Comparison of ENCODE assay signal across 8 cellular contexts in genomic region chr6:110476046-110476849, GRCh38. TPM values are rescaled to one million over a fixed set of nuclear protein-coding genes. Genes with fewer than 3 reads are reported as not detected.
DNase-seq lines count a peak whose midpoint lies in the region; ATAC-seq and TF ChIP-seq lines count a peak whose summit lies in the region.
"Had no signal": no experiment of that assay in that cellular context is flagged by ENCODE, and none has a peak within 500 bp of the region (broad histone marks: within the 10 kb centered on the region; RNA-seq: fewer than 3 reads in every experiment).

SLC22A16 (minus strand) TSS chr6:110476613; CDS start chr6:110476574, 39 bp downstream.

- WGBS in endodermal cell (ENCODE audit: insufficient coverage in 1 of 2, insufficient read length in 1 of 2), 2 experiments: 70 to 78% methylated on average over 32 to 84 of the region's 85 CpGs

- H3K9me3 Mint-ChIP-seq in endodermal cell: peaks cover 23% of the 10 kb centered on the region

- H3K9me3 ChIP-seq in skeletal muscle satellite cell (replicated peaks; ENCODE audit: low read length) (peaks cover 3% of the 10 kb centered on the region), endodermal cell (ENCODE audit: control insufficient read depth, low read length) (peaks cover 12% of the 10 kb centered on the region)

- H3K4me1 ChIP-seq in skeletal muscle satellite cell (ENCODE audit: control insufficient read depth, insufficient read depth, low read length): no peaks in the 10 kb centered on the region
- no peaks in the 10 kb centered on the region for H3K4me1 ChIP-seq in endodermal cell (ENCODE audit: control insufficient read depth, insufficient read depth, low read length)

- H3K9ac ChIP-seq in skeletal muscle satellite cell (ENCODE audit: low read depth, low read length) (no peak within 1 kb of the TSS), endodermal cell (ENCODE audit: extremely low read depth, low read length, poor library complexity, severe bottlenecking) (no peak within 1 kb of the TSS)

- H3K4me3 ChIP-seq in H7 (ENCODE audit: insufficient read depth, low read depth, low read length): peak within 1 kb of the TSS; percentile 16; the same call in 1 of the 2 replicates
- peak within 1 kb of the TSS; percentile 61 for H3K4me3 ChIP-seq in skeletal muscle satellite cell (ENCODE audit: low read length)
- no peak within 1 kb of the TSS for H3K4me3 ChIP-seq in endodermal cell (ENCODE audit: low read length)

- no peaks in the 10 kb centered on the region for H3K4me1 Mint-ChIP-seq in endodermal cell

- peak within 1 kb of the TSS; percentile 79 for H3K4me2 ChIP-seq in skeletal muscle satellite cell (ENCODE audit: low read length)

- H3K27ac Mint-ChIP-seq in endodermal cell: no peak within 1 kb of the TSS

- peak; percentile 83 for ATAC-seq in SK-N-SH treated with all-trans-retinoic acid at 6 μM for 48 hours
- no peak for ATAC-seq in HG03521 (IDR thresholded peaks at IDR 0.05; ENCODE audit: unreplicated experiment)

- no peaks in the 10 kb centered on the region for H3K36me3 Mint-ChIP-seq in endodermal cell (ENCODE audit: low read depth)

- H3K27me3 Mint-ChIP-seq in endodermal cell (ENCODE audit: insufficient read depth): peaks cover 12% of the 10 kb centered on the region

- H3K36me3 ChIP-seq in H7 (replicated peaks; ENCODE audit: control insufficient read depth, insufficient read depth, low read length) (no peaks in the 10 kb centered on the region), skeletal muscle satellite cell (ENCODE audit: insufficient read depth, low read length) (no peaks in the 10 kb centered on the region), endodermal cell (ENCODE audit: control insufficient read depth, insufficient read depth, low read length) (no peaks in the 10 kb centered on the region)

- H3K27ac ChIP-seq in endodermal cell (ENCODE audit: low read depth, low read length) (no peak within 1 kb of the TSS), substantia nigra (ENCODE audit: low read depth, low read length, poor library complexity, severe bottlenecking) (no peak within 1 kb of the TSS)

- H3K27me3 ChIP-seq in H7 (ENCODE audit: control insufficient read depth, insufficient read depth, low read length) (no peaks in the 10 kb centered on the region), skeletal muscle satellite cell (ENCODE audit: control insufficient read depth, insufficient read depth, low read length) (peaks cover 55% of the 10 kb centered on the region), endodermal cell (ENCODE audit: control insufficient read depth, insufficient read depth, low read length, poor library complexity, severe bottlenecking) (peaks cover 8% of the 10 kb centered on the region)

- DNase-seq in H7: peak; percentile 60
- peak; percentile 15 for DNase-seq in germinal center (ENCODE audit: low spot score)
- no peak for DNase-seq in endodermal cell
- DNase-seq in substantia nigra (lab: John Stamatoyannopoulos, UW): no peak
- DNase-seq: NCI-H526 treated with DMSO at 0.1 percent for 48 hours had no signal

- TF ChIP-seq CTCF in endodermal cell (conservative IDR thresholded peaks at IDR 0.05): no peak

- no peak within 1 kb of the TSS for H3K4me3 Mint-ChIP-seq in endodermal cell

TF ChIP-seq in SK-N-SH treated with all-trans-retinoic acid at 6 μM for 48 hours, 23 proteins besides CTCF, POLR2A, EP300 and RAD21:
- TF ChIP-seq, protein P1, sequence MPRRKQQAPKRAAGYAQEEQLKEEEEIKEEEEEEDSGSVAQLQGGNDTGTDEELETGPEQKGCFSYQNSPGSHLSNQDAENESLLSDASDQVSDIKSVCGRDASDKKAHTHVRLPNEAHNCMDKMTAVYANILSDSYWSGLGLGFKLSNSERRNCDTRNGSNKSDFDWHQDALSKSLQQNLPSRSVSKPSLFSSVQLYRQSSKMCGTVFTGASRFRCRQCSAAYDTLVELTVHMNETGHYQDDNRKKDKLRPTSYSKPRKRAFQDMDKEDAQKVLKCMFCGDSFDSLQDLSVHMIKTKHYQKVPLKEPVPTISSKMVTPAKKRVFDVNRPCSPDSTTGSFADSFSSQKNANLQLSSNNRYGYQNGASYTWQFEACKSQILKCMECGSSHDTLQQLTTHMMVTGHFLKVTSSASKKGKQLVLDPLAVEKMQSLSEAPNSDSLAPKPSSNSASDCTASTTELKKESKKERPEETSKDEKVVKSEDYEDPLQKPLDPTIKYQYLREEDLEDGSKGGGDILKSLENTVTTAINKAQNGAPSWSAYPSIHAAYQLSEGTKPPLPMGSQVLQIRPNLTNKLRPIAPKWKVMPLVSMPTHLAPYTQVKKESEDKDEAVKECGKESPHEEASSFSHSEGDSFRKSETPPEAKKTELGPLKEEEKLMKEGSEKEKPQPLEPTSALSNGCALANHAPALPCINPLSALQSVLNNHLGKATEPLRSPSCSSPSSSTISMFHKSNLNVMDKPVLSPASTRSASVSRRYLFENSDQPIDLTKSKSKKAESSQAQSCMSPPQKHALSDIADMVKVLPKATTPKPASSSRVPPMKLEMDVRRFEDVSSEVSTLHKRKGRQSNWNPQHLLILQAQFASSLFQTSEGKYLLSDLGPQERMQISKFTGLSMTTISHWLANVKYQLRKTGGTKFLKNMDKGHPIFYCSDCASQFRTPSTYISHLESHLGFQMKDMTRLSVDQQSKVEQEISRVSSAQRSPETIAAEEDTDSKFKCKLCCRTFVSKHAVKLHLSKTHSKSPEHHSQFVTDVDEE (CRISPR knock-in tag; IDR thresholded peaks at IDR 0.05): no peak
- TF ChIP-seq ZFP30 (CRISPR knock-in tag; IDR thresholded peaks at IDR 0.05) (no peak), BACH2 (CRISPR knock-in tag; IDR thresholded peaks at IDR 0.05; ENCODE audit: borderline replicate concordance) (no peak), CSDC2 (CRISPR knock-in tag; IDR thresholded peaks at IDR 0.05) (no peak), TOX (CRISPR knock-in tag; IDR thresholded peaks at IDR 0.05; ENCODE audit: borderline replicate concordance) (no peak), ZNF565 (CRISPR knock-in tag; conservative IDR thresholded peaks at IDR 0.05; ENCODE audit: low read depth) (no peak), SNAI2 (CRISPR knock-in tag; IDR thresholded peaks at IDR 0.05) (no peak), GLIS3 (CRISPR knock-in tag; IDR thresholded peaks at IDR 0.05) (no peak), ZNF70 (CRISPR knock-in tag; IDR thresholded peaks at IDR 0.05) (no peak), ISL1 (CRISPR knock-in tag; IDR thresholded peaks at IDR 0.05) (no peak), ZC3H10 (CRISPR knock-in tag; IDR thresholded peaks at IDR 0.05) (no peak), PPARA (CRISPR knock-in tag; IDR thresholded peaks at IDR 0.05; ENCODE audit: borderline replicate concordance) (no peak), OSR1 (CRISPR knock-in tag; IDR thresholded peaks at IDR 0.05) (no peak), RARB (CRISPR knock-in tag; IDR thresholded peaks at IDR 0.05) (no peak), ESRRG (CRISPR knock-in tag; IDR thresholded peaks at IDR 0.05) (no peak)
- TF ChIP-seq, protein P2, sequence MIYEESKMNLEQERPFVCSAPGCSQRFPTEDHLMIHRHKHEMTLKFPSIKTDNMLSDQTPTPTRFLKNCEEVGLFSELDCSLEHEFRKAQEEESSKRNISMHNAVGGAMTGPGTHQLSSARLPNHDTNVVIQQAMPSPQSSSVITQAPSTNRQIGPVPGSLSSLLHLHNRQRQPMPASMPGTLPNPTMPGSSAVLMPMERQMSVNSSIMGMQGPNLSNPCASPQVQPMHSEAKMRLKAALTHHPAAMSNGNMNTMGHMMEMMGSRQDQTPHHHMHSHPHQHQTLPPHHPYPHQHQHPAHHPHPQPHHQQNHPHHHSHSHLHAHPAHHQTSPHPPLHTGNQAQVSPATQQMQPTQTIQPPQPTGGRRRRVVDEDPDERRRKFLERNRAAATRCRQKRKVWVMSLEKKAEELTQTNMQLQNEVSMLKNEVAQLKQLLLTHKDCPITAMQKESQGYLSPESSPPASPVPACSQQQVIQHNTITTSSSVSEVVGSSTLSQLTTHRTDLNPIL (CRISPR knock-in tag; IDR thresholded peaks at IDR 0.05; ENCODE audit: low read depth): no peak
- TF ChIP-seq, protein P3, sequence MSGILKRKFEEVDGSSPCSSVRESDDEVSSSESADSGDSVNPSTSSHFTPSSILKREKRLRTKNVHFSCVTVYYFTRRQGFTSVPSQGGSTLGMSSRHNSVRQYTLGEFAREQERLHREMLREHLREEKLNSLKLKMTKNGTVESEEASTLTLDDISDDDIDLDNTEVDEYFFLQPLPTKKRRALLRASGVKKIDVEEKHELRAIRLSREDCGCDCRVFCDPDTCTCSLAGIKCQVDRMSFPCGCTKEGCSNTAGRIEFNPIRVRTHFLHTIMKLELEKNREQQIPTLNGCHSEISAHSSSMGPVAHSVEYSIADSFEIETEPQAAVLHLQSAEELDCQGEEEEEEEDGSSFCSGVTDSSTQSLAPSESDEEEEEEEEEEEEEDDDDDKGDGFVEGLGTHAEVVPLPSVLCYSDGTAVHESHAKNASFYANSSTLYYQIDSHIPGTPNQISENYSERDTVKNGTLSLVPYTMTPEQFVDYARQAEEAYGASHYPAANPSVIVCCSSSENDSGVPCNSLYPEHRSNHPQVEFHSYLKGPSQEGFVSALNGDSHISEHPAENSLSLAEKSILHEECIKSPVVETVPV (CRISPR knock-in tag; IDR thresholded peaks at IDR 0.05): no peak

RNA-seq across cellular contexts. Expression of gene SLC22A16, which starts in this region (rescaled TPM):
- total RNA-seq in H7 (2014; rRNA removed; shearing (Covaris generic)): not detected in 2 replicates
- total RNA-seq in skeletal muscle satellite cell (2012; rRNA removed): not detected in 2 replicates
- total RNA-seq in endodermal cell: not detected
- not detected for polyA plus RNA-seq in endodermal cell (2013, experiment 1 of 2)
- not detected for polyA plus RNA-seq in endodermal cell (2013, experiment 2 of 2)

Comparison
In these comparisons a context has a peak if more than half of its experiments do, and no peak if none do; other contexts are left out.
1. Peak in DNase-seq and H3K4me3 ChIP-seq in H7; RNA of the gene not detected or under 1 TPM.